In genomic region chr12:97875064-97875463, GRCh38 we compare ENCODE assay signal across 13 cellular contexts.
DNase-seq lines count a peak whose midpoint lies in the region; ATAC-seq and TF ChIP-seq lines count a peak whose summit lies in the region.
"Had no signal": no experiment of that assay in that cellular context is flagged by ENCODE, and none has a peak within 500 bp of the region (broad histone marks: within the 10 kb centered on the region; RNA-seq: fewer than 3 reads in every experiment).

No MANE protein-coding gene starts in this region.

- WGBS in prostate gland = 61% methylated on average over 6 of the region's 6 CpGs
- WGBS in mesendoderm (ENCODE audit: extremely low coverage, insufficient coverage, low lambda C conversion rate) = no CpG with 5 or more reads among the region's 6 CpGs

- H3K4me1 Mint-ChIP-seq in WTC11 = 0 out of 2 replicates have a peak, but pooled peaks cover 4% of the 10 kb centered on the region
- H3K4me1 Mint-ChIP-seq: CD14-positive monocyte; CD8-positive, alpha-beta memory T cell had no signal

- H3K36me3 ChIP-seq in prostate gland (no peaks in the 10 kb centered on the region), mesendoderm (ENCODE audit: control insufficient read depth, insufficient read depth, low read length) (no peaks in the 10 kb centered on the region)

- TF ChIP-seq CTCF in WTC11 (IDR thresholded peaks at IDR 0.05) (no peak), epithelial cell of esophagus (IDR thresholded peaks at IDR 0.05; ENCODE audit: insufficient read depth, low read depth, low read length, missing control alignments) (no peak), prostate gland (IDR thresholded peaks at IDR 0.05) (no peak)

- H3K9me3 Mint-ChIP-seq in WTC11 = peaks cover 7% of the 10 kb centered on the region

- H3K9ac ChIP-seq in mesendoderm (ENCODE audit: low read length) = no peak overlapping the region

- H4K8ac ChIP-seq in mesendoderm (ENCODE audit: low read depth, low read length) = no peak overlapping the region

- H3K4me1 ChIP-seq in prostate gland (replicated peaks) (no peaks in the 10 kb centered on the region), mesendoderm (ENCODE audit: control insufficient read depth, low read depth, low read length) (no peaks in the 10 kb centered on the region)
- H3K4me1 ChIP-seq: Caco-2 had no signal

- H3K36me3 Mint-ChIP-seq in WTC11 = 0 out of 2 replicates have a peak, but pooled peaks cover 1% of the 10 kb centered on the region
- H3K36me3 Mint-ChIP-seq: CD14-positive monocyte; CD8-positive, alpha-beta memory T cell had no signal

- H3K27me3 ChIP-seq in prostate gland (replicated peaks; ENCODE audit: insufficient read depth) (no peaks in the 10 kb centered on the region), mesendoderm (ENCODE audit: insufficient read depth, low read length, poor library complexity) (no peaks in the 10 kb centered on the region)

- H3K56ac ChIP-seq in mesendoderm (ENCODE audit: low read length) = no peak overlapping the region

- intact Hi-C loops in prostate gland (cut with DNase I) = no loop called here

- CTCF ChIA-PET in WTC11 (lab: Charles Lee) = interaction anchor here (0.8 kb wide), 1 partner anchor 194 kb away, joined by 3 read pairs; no protein-coding TSS in a partner anchor

- TF ChIP-seq POLR2A in prostate gland (IDR thresholded peaks at IDR 0.05) = no peak

- H3K27ac ChIP-seq in prostate gland (no peak overlapping the region), mesendoderm (ENCODE audit: low read depth, low read length) (no peak overlapping the region)

- H3K9me3 ChIP-seq in prostate gland = no peaks in the 10 kb centered on the region
- H3K9me3 ChIP-seq: Caco-2 had no signal

- no peak overlapping the region for H4K5ac ChIP-seq in mesendoderm (ENCODE audit: low read length)

- no peak overlapping the region for H2BK15ac ChIP-seq in mesendoderm (replicated peaks; ENCODE audit: low read depth)

- H3K27ac Mint-ChIP-seq in WTC11 = no peak overlapping the region
- H3K27ac Mint-ChIP-seq: CD14-positive monocyte; CD8-positive, alpha-beta memory T cell had no signal

- no peaks in the 10 kb centered on the region for H3K79me1 ChIP-seq in mesendoderm (ENCODE audit: low read length)

- DNase-seq in HT1080 (ENCODE audit: low read depth) = peak; percentile 10
- DNase-seq in WTC11 (ENCODE audit: low spot score) = peak; percentile 19
- DNase-seq in epithelial cell of esophagus (ENCODE audit: low read depth) = peak; percentile 61
- peak; percentile 4 for DNase-seq in prostate gland (ENCODE audit: low spot score)
- no peak for DNase-seq in activated naive CD4-positive, alpha-beta T cell (lab: John Stamatoyannopoulos, UW)
- no peak for DNase-seq in putamen (ENCODE audit: low spot score)
- no peak for DNase-seq in mesendoderm
- DNase-seq in central memory CD4-positive, alpha-beta T cell = no peak
- DNase-seq: CD8-positive, alpha-beta memory T cell; GF-D8; IMR-90 had no signal

- H2AK5ac ChIP-seq in mesendoderm (ENCODE audit: low read length) = no peak overlapping the region

- no peak overlapping the region for H3K18ac ChIP-seq in mesendoderm (ENCODE audit: low read length)

- no peak overlapping the region for H3K4ac ChIP-seq in mesendoderm (ENCODE audit: low read depth, low read length)

- no peak overlapping the region for H2BK5ac ChIP-seq in mesendoderm (ENCODE audit: low read length)

- no peak overlapping the region for H2BK120ac ChIP-seq in mesendoderm (ENCODE audit: low read depth, low read length)

- H3K79me2 ChIP-seq in mesendoderm (ENCODE audit: control insufficient read depth, insufficient read depth, low read length) = no peaks in the 10 kb centered on the region

- H3K27me3 Mint-ChIP-seq in WTC11 (ENCODE audit: low read depth) = no peaks in the 10 kb centered on the region
- H3K27me3 Mint-ChIP-seq: CD8-positive, alpha-beta memory T cell had no signal

- no peak overlapping the region for H3K4me3 Mint-ChIP-seq in WTC11
- H3K4me3 Mint-ChIP-seq: CD14-positive monocyte; CD8-positive, alpha-beta memory T cell had no signal

- H3K4me3 ChIP-seq in epithelial cell of esophagus (ENCODE audit: low read length) (no peak overlapping the region), prostate gland (no peak overlapping the region), mesendoderm (ENCODE audit: low read length) (no peak overlapping the region)

- peak; percentile 51; the same call in 1 of the 2 replicates for ATAC-seq in WTC11

- no peak overlapping the region for H3K23ac ChIP-seq in mesendoderm (ENCODE audit: low read length)

- no peak overlapping the region for H3K4me2 ChIP-seq in mesendoderm (ENCODE audit: low read length)

- POLR2A ChIA-PET in WTC11 (lab: Charles Lee) = interaction anchor here (0.5 kb wide), 1 partner anchor 552 kb away, joined by 4 read pairs; no protein-coding TSS in a partner anchor

TF ChIP-seq in WTC11, 78 proteins besides CTCF, POLR2A, EP300 and RAD21 (continues in another document):
- TF ChIP-seq ZNF219 (CRISPR knock-in tag; IDR thresholded peaks at IDR 0.05; ENCODE audit: borderline replicate concordance) = no peak
- TF ChIP-seq PREB (CRISPR knock-in tag; IDR thresholded peaks at IDR 0.05; ENCODE audit: borderline replicate concordance) = no peak
- TF ChIP-seq NR2C2 (CRISPR knock-in tag; IDR thresholded peaks at IDR 0.05) = no peak
- no peak for TF ChIP-seq AR (CRISPR knock-in tag; IDR thresholded peaks at IDR 0.05)
- TF ChIP-seq GABPB1 (CRISPR knock-in tag; IDR thresholded peaks at IDR 0.05) = no peak
- TF ChIP-seq NR1H2 (CRISPR knock-in tag; IDR thresholded peaks at IDR 0.05) = no peak
- TF ChIP-seq ZNF281 (CRISPR knock-in tag; IDR thresholded peaks at IDR 0.05) = no peak
- no peak for TF ChIP-seq HMGA2 (CRISPR knock-in tag; IDR thresholded peaks at IDR 0.05)
- TF ChIP-seq SOX15 (CRISPR knock-in tag; IDR thresholded peaks at IDR 0.05) = no peak
- TF ChIP-seq ATF3 (CRISPR knock-in tag; conservative IDR thresholded peaks at IDR 0.05) = no peak
- no peak for TF ChIP-seq ZSCAN18 (CRISPR knock-in tag; IDR thresholded peaks at IDR 0.05)

Comparison
In these comparisons a context has a peak if more than half of its experiments do, and no peak if none do; other contexts are left out.
1. DNase-seq: peak in HT1080 (single experiment), WTC11 (single experiment), epithelial cell of esophagus (single experiment) and prostate gland (single experiment); none in activated naive CD4-positive, alpha-beta T cell (0 of 4), putamen (single experiment), mesendoderm (single experiment) and central memory CD4-positive, alpha-beta T cell (single experiment).